12 cellular contexts compared by ENCODE assay signal in genomic region chr3:185900228-185900627, GRCh38. TPM values are rescaled to one million over a fixed set of nuclear protein-coding genes. Genes with fewer than 3 reads are reported as not detected.
DNase-seq lines count a peak whose midpoint lies in the region; ATAC-seq and TF ChIP-seq lines count a peak whose summit lies in the region.
"Had no signal": no experiment of that assay in that cellular context is flagged by ENCODE, and none has a peak within 500 bp of the region (broad histone marks: within the 10 kb centered on the region; RNA-seq: fewer than 3 reads in every experiment).

No MANE protein-coding gene starts in this region.

- no peaks in the 10 kb centered on the region for H3K27me3 Mint-ChIP-seq in nephron (ENCODE audit: low read depth)

- H3K4me1 Mint-ChIP-seq in nephron: no peaks in the 10 kb centered on the region

- TF ChIP-seq CTCF in nephron (IDR thresholded peaks at IDR 0.05; ENCODE audit: unreplicated experiment in 3 of 3) (no peak), WERI-Rb-1 (IDR thresholded peaks at IDR 0.05; ENCODE audit: low read depth, low read length) (no peak)

- ATAC-seq in HG03159 (IDR thresholded peaks at IDR 0.05; ENCODE audit: unreplicated experiment) (no peak), HG02938 (IDR thresholded peaks at IDR 0.05; ENCODE audit: unreplicated experiment) (no peak), GM18517 (IDR thresholded peaks at IDR 0.05; ENCODE audit: unreplicated experiment) (no peak)

- DNase-seq in Daoy (ENCODE audit: low read depth) (peak; percentile 97), NCI-H2196 treated with DMSO at 0.1 percent for 48 hours (lab: John Stamatoyannopoulos, UW; ENCODE audit: unreplicated experiment) (peak; percentile 37), dedifferentiated amniotic fluid mesenchymal stem cell (ENCODE audit: extremely low spot score) (peak; percentile 76), WERI-Rb-1 (no peak)
- DNase-seq: activated CD4-positive, alpha-beta T cell treated with anti-CD3 and anti-CD28 coated beads, Interleukin-2, amount 50 U/mL, for 1 hour; esophagus squamous epithelium; stimulated activated CD4-positive, alpha-beta T cell treated with anti-CD3 and anti-CD28 coated beads, Interleukin-2, amount 100 ng/mL, for 48 hours had no signal

- H3K27ac ChIP-seq in WERI-Rb-1: no peak overlapping the region
- H3K27ac ChIP-seq: esophagus squamous epithelium, KMS-11 had no signal

- peak overlapping the region in 2 of 3 experiments; percentile 39 to 53 for H3K27ac Mint-ChIP-seq in nephron

- H3K4me3 ChIP-seq in WERI-Rb-1 (ENCODE audit: low read depth, low read length): no peak overlapping the region
- H3K4me3 ChIP-seq: esophagus squamous epithelium had no signal

- peaks cover 6% of the 10 kb centered on the region for H3K9me3 Mint-ChIP-seq in nephron

- no peaks in the 10 kb centered on the region for H3K27me3 ChIP-seq in WERI-Rb-1 (ENCODE audit: insufficient read depth, low read depth, severe bottlenecking)
- H3K27me3 ChIP-seq: esophagus squamous epithelium had no signal

- no peaks in the 10 kb centered on the region for H3K36me3 ChIP-seq in WERI-Rb-1
- H3K36me3 ChIP-seq: esophagus squamous epithelium had no signal

- H3K36me3 Mint-ChIP-seq in nephron (ENCODE audit: low read depth): no peaks in the 10 kb centered on the region

- H3K9me3 ChIP-seq in WERI-Rb-1 (ENCODE audit: severe bottlenecking): no peaks in the 10 kb centered on the region
- H3K9me3 ChIP-seq: esophagus squamous epithelium had no signal

- no peak overlapping the region for H3K4me3 Mint-ChIP-seq in nephron

RNA-seq across cellular contexts. Expression of gene TRA2B, which starts 37.6 kb away (rescaled TPM):
- total RNA-seq in Daoy (2014; rRNA removed; shearing (Covaris generic)): 296 and 408 TPM in 2 replicates
